15 cellular contexts compared by ENCODE assay signal in the genomic region with DNA sequence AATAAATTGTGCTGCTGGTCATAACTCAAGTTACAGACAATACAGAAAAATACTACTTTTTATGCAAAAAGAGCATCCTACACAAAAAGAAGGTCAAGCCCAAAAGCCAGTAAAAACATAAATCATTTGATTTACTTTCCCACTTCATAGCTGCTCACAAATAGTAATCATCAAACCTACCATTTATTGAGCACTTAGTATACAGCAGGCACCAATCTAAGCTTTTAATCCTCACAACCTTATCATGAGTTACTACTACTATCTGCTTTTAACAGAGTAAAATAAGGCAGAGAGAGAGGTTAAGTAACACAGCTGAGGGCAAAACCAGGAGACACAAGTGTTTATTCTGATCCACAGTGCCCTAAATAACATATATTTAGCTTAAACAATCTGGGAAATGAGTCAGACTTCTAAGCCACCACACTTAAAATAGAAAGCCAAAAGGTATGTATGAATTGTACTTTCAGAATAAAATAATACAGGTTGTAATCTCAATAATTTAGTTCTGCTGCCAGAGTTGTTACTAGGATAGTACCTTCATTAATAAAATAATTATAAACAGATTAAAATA. TPM values are rescaled to one million over a fixed set of nuclear protein-coding genes. Genes with fewer than 3 reads are reported as not detected.
DNase-seq lines count a peak whose midpoint lies in the region; ATAC-seq and TF ChIP-seq lines count a peak whose summit lies in the region.
"Had no signal": no experiment of that assay in that cellular context is flagged by ENCODE, and none has a peak within 500 bp of the region (broad histone marks: within the 10 kb centered on the region; RNA-seq: fewer than 3 reads in every experiment).

No MANE protein-coding gene starts in this region.

- no peak for TF ChIP-seq CTCF in DND-41 (IDR thresholded peaks at IDR 0.05; ENCODE audit: borderline replicate concordance, extremely low read depth, low read length, poor library complexity, severe bottlenecking)
- no peak for TF ChIP-seq CTCF in HCT116 (IDR thresholded peaks at IDR 0.05 in 2 of 3, conservative IDR thresholded peaks at IDR 0.05 in 1 of 3; ENCODE audit: borderline replicate concordance in 1 of 3, insufficient read depth in 1 of 3, low read depth in 2 of 3, low read length in 2 of 3)
- no peak for TF ChIP-seq CTCF in activated CD8-positive, alpha-beta T cell treated with anti-CD3 and anti-CD28 coated beads for 36 hours (IDR thresholded peaks at IDR 0.05)

- peaks cover 10% of the 10 kb centered on the region for H3K36me3 Mint-ChIP-seq in activated CD8-positive, alpha-beta T cell treated with anti-CD3 and anti-CD28 coated beads for 36 hours (ENCODE audit: low read depth)
- no peaks in the 10 kb centered on the region for H3K36me3 Mint-ChIP-seq in immature natural killer cell

- DNase-seq in DND-41 (no peak), HCT116 (ENCODE audit: low read depth, low spot score) (no peak), immature natural killer cell (no peak), SKM-1 (lab: John Stamatoyannopoulos, UW; ENCODE audit: unreplicated experiment) (no peak), inferior parietal cortex (ENCODE audit: extremely low spot score) (no peak)
- DNase-seq in activated CD8-positive, alpha-beta T cell treated with anti-CD3 and anti-CD28 coated beads for 36 hours, result no peak
- DNase-seq: DMS79; kidney; NCI-H2081 treated with DMSO at 0.1 percent for 48 hours; NCI-H82; stimulated activated CD4-positive, alpha-beta T cell treated with anti-CD3 and anti-CD28 coated beads, Interleukin-4, amount 100 ng/mL, for 1 hour; stimulated activated CD8-positive, alpha-beta memory T cell treated with anti-CD3 and anti-CD28 coated beads, Interleukin-4, amount 100 ng/mL, for 48 hours had no signal

- no peaks in the 10 kb centered on the region for H3K27me3 ChIP-seq in DND-41 (ENCODE audit: insufficient read depth, low read length, poor library complexity)
- no peaks in the 10 kb centered on the region for H3K27me3 ChIP-seq in HCT116 (ENCODE audit: insufficient read depth, low read length)
- H3K27me3 ChIP-seq: ascending aorta, testis had no signal

- H2AFZ ChIP-seq in DND-41 (ENCODE audit: low read depth, low read length) (peak overlapping the region; percentile 55; the same call in 1 of the 2 replicates), HCT116 (ENCODE audit: low read depth, low read length, poor library complexity, severe bottlenecking) (peak overlapping the region; percentile 68)

- H3K4me3 ChIP-seq in DND-41 (ENCODE audit: low read depth in 1 of 2, low read length in 2 of 2) (no peak overlapping the region), HCT116 (replicated peaks in 1 of 2; ENCODE audit: low read depth in 1 of 2, low read length in 2 of 2) (no peak overlapping the region)
- H3K4me3 ChIP-seq: ascending aorta had no signal

- ATAC-seq in DND-41 (ENCODE audit: insufficient read depth, low read depth) (no peak), HCT116 (no peak), GM19351 (IDR thresholded peaks at IDR 0.05; ENCODE audit: unreplicated experiment) (no peak)
- ATAC-seq in activated CD8-positive, alpha-beta T cell treated with anti-CD3 and anti-CD28 coated beads for 36 hours, result no peak

- no peak overlapping the region for H3K9ac ChIP-seq in DND-41 (ENCODE audit: low read depth, low read length)
- no peak overlapping the region for H3K9ac ChIP-seq in HCT116 (ENCODE audit: low read length)

- no TSS peak for BruUV-seq in HCT116 (replicated peaks; lab: Mats Ljungman, UMichigan)

- H3K27me3 Mint-ChIP-seq in activated CD8-positive, alpha-beta T cell treated with anti-CD3 and anti-CD28 coated beads for 36 hours, result no peaks in the 10 kb centered on the region
- H3K27me3 Mint-ChIP-seq in immature natural killer cell (ENCODE audit: low read depth in 3 of 3), result peaks cover 3 to 6% (median 3%) of the 10 kb centered on the region in 3 donors

- H3K4me3 Mint-ChIP-seq in activated CD8-positive, alpha-beta T cell treated with anti-CD3 and anti-CD28 coated beads for 36 hours, result no peak overlapping the region
- no peak overlapping the region for H3K4me3 Mint-ChIP-seq in immature natural killer cell

- intact Hi-C loops in HCT116 (cut with micrococcal nuclease), result no loop called here
- intact Hi-C loops in activated CD8-positive, alpha-beta T cell treated with anti-CD3 and anti-CD28 coated beads for 36 hours (cut with micrococcal nuclease), result loop anchor here (10.0 kb wide), 1 partner anchor 54 kb away; a partner anchor contains a TSS

- no peaks in the 10 kb centered on the region for H3K9me3 ChIP-seq in DND-41 (ENCODE audit: insufficient read depth, low read length, severe bottlenecking)
- H3K9me3 ChIP-seq in HCT116 (ENCODE audit: control insufficient read depth in 1 of 2, insufficient read depth in 1 of 2, low read depth in 1 of 2, low read length in 2 of 2), result no peaks in the 10 kb centered on the region
- H3K9me3 ChIP-seq: ascending aorta, testis had no signal

- peaks cover 32% of the 10 kb centered on the region for H3K79me2 ChIP-seq in DND-41 (ENCODE audit: insufficient read depth, low read length)
- peaks cover 30% of the 10 kb centered on the region for H3K79me2 ChIP-seq in HCT116 (ENCODE audit: insufficient read depth, low read length)

- H3K9me2 ChIP-seq in HCT116 (ENCODE audit: insufficient read depth), result no peaks in the 10 kb centered on the region

- no peak for TF ChIP-seq POLR2A in HCT116 (IDR thresholded peaks at IDR 0.05; ENCODE audit: borderline replicate concordance, extremely low read depth, insufficient read depth, insufficient read length)

- RAD21 ChIA-PET in HCT116 (lab: Charles Lee; ENCODE audit: low non-redundant PET in 1 of 2, low total read pairs in 2 of 2, uncharacterized antibody in 2 of 2, unreplicated experiment in 2 of 2), result no interaction called here

- H3K4me1 ChIP-seq in DND-41 (ENCODE audit: insufficient read depth, low read length), result peaks cover 30% of the 10 kb centered on the region
- H3K4me1 ChIP-seq in HCT116 (ENCODE audit: control insufficient read depth in 1 of 2, insufficient read depth in 2 of 2, low read length in 2 of 2), result peaks cover 11 to 14% of the 10 kb centered on the region in 2 experiments

- H4K20me1 ChIP-seq in DND-41 (ENCODE audit: insufficient read depth, low read length) (0 out of 2 replicates have a peak, but pooled peaks cover 4% of the 10 kb centered on the region), HCT116 (ENCODE audit: insufficient read depth) (no peaks in the 10 kb centered on the region)

- H3K27ac ChIP-seq in DND-41 (ENCODE audit: low read length) (peak overlapping the region; percentile 98; the same call in 1 of the 2 replicates), HCT116 (ENCODE audit: low read depth, low read length) (no peak overlapping the region)

- H3K36me3 ChIP-seq in DND-41 (ENCODE audit: insufficient read depth, low read length), result peaks cover 11% of the 10 kb centered on the region
- H3K36me3 ChIP-seq in HCT116 (ENCODE audit: control insufficient read depth in 1 of 2, insufficient read depth in 2 of 2, low read length in 2 of 2), result peaks cover 0 to 2% of the 10 kb centered on the region in 2 experiments; a peak in 1 of 4 replicates
- H3K36me3 ChIP-seq: ascending aorta had no signal

- POLR2A ChIA-PET in HCT116 (lab: Charles Lee), result interaction anchor here (1.7 kb wide), 1 partner anchor 18 kb away, joined by 3 read pairs; no protein-coding TSS in a partner anchor
- POLR2A ChIA-PET in activated CD8-positive, alpha-beta T cell treated with anti-CD3 and anti-CD28 coated beads for 36 hours (lab: Charles Lee), result interaction anchor here (0.7 to 1.7 kb wide), 4 partner anchors 8 to 90 kb away, joined by 3 to 13 read pairs (median 4); a partner anchor contains a TSS

- H3K27ac Mint-ChIP-seq in activated CD8-positive, alpha-beta T cell treated with anti-CD3 and anti-CD28 coated beads for 36 hours, result peak overlapping the region; percentile 67
- H3K27ac Mint-ChIP-seq in immature natural killer cell, result peak overlapping the region in 4 of 6 donors; percentile 13 to 63 (median 18)

- TF ChIP-seq RAD21 in HCT116 (IDR thresholded peaks at IDR 0.05; ENCODE audit: low read depth), result no peak

- no peaks in the 10 kb centered on the region for H3K9me3 Mint-ChIP-seq in activated CD8-positive, alpha-beta T cell treated with anti-CD3 and anti-CD28 coated beads for 36 hours
- H3K9me3 Mint-ChIP-seq in immature natural killer cell, result no peaks in the 10 kb centered on the region

- H3K4me2 ChIP-seq in DND-41 (ENCODE audit: insufficient read depth, low read length) (no peak overlapping the region), HCT116 (ENCODE audit: low read length) (no peak overlapping the region)

- CTCF ChIA-PET in HCT116 (lab: Charles Lee), result no interaction called here
- CTCF ChIA-PET in activated CD8-positive, alpha-beta T cell treated with anti-CD3 and anti-CD28 coated beads for 36 hours (lab: Charles Lee), result interaction anchor here (0.8 to 1.2 kb wide), 2 partner anchors 15 to 40 kb away, joined by 3 to 4 read pairs; no protein-coding TSS in a partner anchor

- H3K4me1 Mint-ChIP-seq in activated CD8-positive, alpha-beta T cell treated with anti-CD3 and anti-CD28 coated beads for 36 hours (ENCODE audit: low read depth), result peaks cover 15% of the 10 kb centered on the region
- peaks cover 13 to 20% of the 10 kb centered on the region in 2 donors for H3K4me1 Mint-ChIP-seq in immature natural killer cell

TF ChIP-seq in HCT116, 20 proteins besides CTCF, POLR2A, EP300 and RAD21:
- no peak for TF ChIP-seq FOSL1 (IDR thresholded peaks at IDR 0.05; ENCODE audit: low read depth)
TF ChIP-seq in HCT116: peak in this region for 0.

RNA-seq across cellular contexts. Expression of a gene that starts 1.7 kb away (rescaled TPM):
- total RNA-seq in HCT116 (2021; ENCODE audit: unreplicated experiment), result 215 TPM
- 269 and 273 TPM in 2 replicates for polyA plus RNA-seq in HCT116 (2012)
- 100 to 1,000 TPM; 160 to 162 TPM for total RNA-seq in activated CD8-positive, alpha-beta T cell treated with anti-CD3 and anti-CD28 coated beads for 36 hours
- polyA plus RNA-seq in immature natural killer cell, result 10 to 100 TPM; 25.4 to 47.1 (median 38.6) TPM

RNA-seq across cellular contexts. Expression of a gene that starts 8.0 kb away (rescaled TPM):
- total RNA-seq in HCT116 (2021; ENCODE audit: unreplicated experiment), result 36.6 TPM
- polyA plus RNA-seq in HCT116 (2012), result 45.1 and 51.8 TPM in 2 replicates
- total RNA-seq in activated CD8-positive, alpha-beta T cell treated with anti-CD3 and anti-CD28 coated beads for 36 hours, result 10 to 100 TPM; 34.8 to 42.2 TPM
- polyA plus RNA-seq in immature natural killer cell, result 10 to 100 TPM; 53.1 to 85.3 (median 68.7) TPM

RNA-seq across cellular contexts. Expression of a gene that starts 39.3 kb away (rescaled TPM):
- total RNA-seq in HCT116 (2021; ENCODE audit: unreplicated experiment), result 22.9 TPM
- 5.0 and 6.7 TPM in 2 replicates for polyA plus RNA-seq in HCT116 (2012)
- 10 to 100 TPM; 23.6 to 25.0 TPM for total RNA-seq in activated CD8-positive, alpha-beta T cell treated with anti-CD3 and anti-CD28 coated beads for 36 hours
- 10 to 100 TPM in 1 of 3 donors, 1 to 10 TPM in 2; 3.9 to 11.8 (median 5.9) TPM for polyA plus RNA-seq in immature natural killer cell

RNA-seq across cellular contexts. Expression of a gene that starts 55.7 kb away (rescaled TPM):
- 43.4 TPM for total RNA-seq in HCT116 (2021; ENCODE audit: unreplicated experiment)
- polyA plus RNA-seq in HCT116 (2012), result 19.5 and 22.5 TPM in 2 replicates
- 10 to 100 TPM; 45.5 to 47.2 TPM for total RNA-seq in activated CD8-positive, alpha-beta T cell treated with anti-CD3 and anti-CD28 coated beads for 36 hours
- 10 to 100 TPM; 25.3 to 47.1 (median 27.4) TPM for polyA plus RNA-seq in immature natural killer cell
